ENCODE assay signal across 2 cellular contexts in genomic region chr6:87561012-87561411, GRCh38.
TF ChIP-seq lines count a peak whose summit lies in the region.

No MANE protein-coding gene starts in this region.

TF ChIP-seq in IMR-90, 13 proteins besides CTCF, POLR2A, EP300 and RAD21:
- TF ChIP-seq ELK1 (IDR thresholded peaks at IDR 0.05; ENCODE audit: borderline replicate concordance, low read depth, low read length) (no peak), RCOR1 (IDR thresholded peaks at IDR 0.05; ENCODE audit: insufficient replicate concordance, low read length) (no peak), CEBPB (IDR thresholded peaks at IDR 0.05; ENCODE audit: low read depth, low read length) (no peak), FOS (IDR thresholded peaks at IDR 0.05; ENCODE audit: low read depth, low read length) (no peak), CHD1 (IDR thresholded peaks at IDR 0.05; ENCODE audit: low read depth, low read length) (no peak), MXI1 (IDR thresholded peaks at IDR 0.05; ENCODE audit: borderline replicate concordance, low read depth, low read length) (no peak), NFE2L2 (IDR thresholded peaks at IDR 0.05; ENCODE audit: low read depth, low read length) (no peak), RFX5 (IDR thresholded peaks at IDR 0.05; ENCODE audit: low read depth, low read length) (no peak), MAZ (IDR thresholded peaks at IDR 0.05; ENCODE audit: borderline replicate concordance, low read depth, low read length) (no peak), MAFK (IDR thresholded peaks at IDR 0.05; ENCODE audit: low read depth, low read length) (no peak), SMC3 (IDR thresholded peaks at IDR 0.05; ENCODE audit: low read depth, low read length) (no peak), BHLHE40 (IDR thresholded peaks at IDR 0.05; ENCODE audit: low read depth, low read length) (no peak)
- TF ChIP-seq, protein P1, sequence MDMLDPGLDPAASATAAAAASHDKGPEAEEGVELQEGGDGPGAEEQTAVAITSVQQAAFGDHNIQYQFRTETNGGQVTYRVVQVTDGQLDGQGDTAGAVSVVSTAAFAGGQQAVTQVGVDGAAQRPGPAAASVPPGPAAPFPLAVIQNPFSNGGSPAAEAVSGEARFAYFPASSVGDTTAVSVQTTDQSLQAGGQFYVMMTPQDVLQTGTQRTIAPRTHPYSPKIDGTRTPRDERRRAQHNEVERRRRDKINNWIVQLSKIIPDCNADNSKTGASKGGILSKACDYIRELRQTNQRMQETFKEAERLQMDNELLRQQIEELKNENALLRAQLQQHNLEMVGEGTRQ (IDR thresholded peaks at IDR 0.05; ENCODE audit: low read depth, low read length) = no peak
TF ChIP-seq in IMR-90: peak in this region for 0.

TF ChIP-seq in HepG2, 621 proteins besides CTCF, POLR2A, EP300 and RAD21:
- no peak for TF ChIP-seq SNAPC4 (CRISPR knock-in tag; IDR thresholded peaks at IDR 0.05)
- TF ChIP-seq SIN3B (IDR thresholded peaks at IDR 0.05; ENCODE audit: low read length) = no peak
- TF ChIP-seq ZNF576 (CRISPR knock-in tag; IDR thresholded peaks at IDR 0.05) = no peak
- no peak for TF ChIP-seq IRF9 (CRISPR knock-in tag; IDR thresholded peaks at IDR 0.05; ENCODE audit: borderline replicate concordance)
- TF ChIP-seq ZNF850 (CRISPR knock-in tag; conservative IDR thresholded peaks at IDR 0.05) = no peak
- TF ChIP-seq ZNF775 (CRISPR knock-in tag; IDR thresholded peaks at IDR 0.05; ENCODE audit: borderline replicate concordance) = no peak
- no peak for TF ChIP-seq ZNF260 (CRISPR knock-in tag; IDR thresholded peaks at IDR 0.05; ENCODE audit: borderline replicate concordance, low read depth)
